ENCODE assay signal across 12 cellular contexts in genomic region chr15:81301385-81301784, GRCh38. TPM values are rescaled to one million over a fixed set of nuclear protein-coding genes. Genes with fewer than 3 reads are reported as not detected.
DNase-seq lines count a peak whose midpoint lies in the region; ATAC-seq, FAIRE-seq and TF ChIP-seq lines count a peak whose summit lies in the region.
"Had no signal": no experiment of that assay in that cellular context is flagged by ENCODE, and none has a peak within 500 bp of the region (broad histone marks: within the 10 kb centered on the region; RNA-seq: fewer than 3 reads in every experiment).

No MANE protein-coding gene starts in this region.

- H3K9me3 ChIP-seq in BLaER1 treated with 17β-estradiol and CSF1 and Interleukin-3, amounts not matched to agents 10 nM and 100 nM (replicated peaks in 1 of 11), result peaks cover 0 to 7% (median 0%) of the 10 kb centered on the region in 11 experiments; a peak in 1 of 22 replicates
- H3K9me3 ChIP-seq in neural progenitor cell (ENCODE audit: low read depth), result no peaks in the 10 kb centered on the region
- H3K9me3 ChIP-seq: thoracic aorta had no signal

- peaks cover 90% of the 10 kb centered on the region for H3K36me3 Mint-ChIP-seq in dendritic cell treated with granulocyte-macrophage colony-stimulating factor and Interleukin-4, amounts not matched to agents 40 ng/mL and 50 ng/mL, for 4 days (ENCODE audit: low read depth)
- H3K36me3 Mint-ChIP-seq in neural progenitor cell, result no peaks in the 10 kb centered on the region

- H3K4me1 Mint-ChIP-seq in dendritic cell treated with granulocyte-macrophage colony-stimulating factor and Interleukin-4, amounts not matched to agents 40 ng/mL and 50 ng/mL, for 4 days (ENCODE audit: low read depth), result peaks cover 95% of the 10 kb centered on the region
- peaks cover 18% of the 10 kb centered on the region for H3K4me1 Mint-ChIP-seq in neural progenitor cell

- no peaks in the 10 kb centered on the region for H3K79me2 ChIP-seq in neural progenitor cell (ENCODE audit: low read depth)

- H3K9ac ChIP-seq in BLaER1 treated with 17β-estradiol and CSF1 and Interleukin-3, amounts not matched to agents 10 nM and 100 nM, result no peak overlapping the region
- no peak overlapping the region for H3K9ac ChIP-seq in neural progenitor cell

- H4K20me1 ChIP-seq in BLaER1 treated with 17β-estradiol and CSF1 and Interleukin-3, amounts not matched to agents 10 nM and 100 nM, result peaks cover 0 to 27% (median 0%) of the 10 kb centered on the region in 11 experiments; a peak in 8 of 22 replicates
- no peaks in the 10 kb centered on the region for H4K20me1 ChIP-seq in neural progenitor cell (ENCODE audit: low read depth)

- intact Hi-C loops in dendritic cell treated with granulocyte-macrophage colony-stimulating factor and Interleukin-4, amounts not matched to agents 40 ng/mL and 50 ng/mL, for 4 days (cut with micrococcal nuclease), result loop anchor here (2.0 kb wide), 1 partner anchor 23 kb away; the partner anchor contains the start of gene STARD5

- no peak for DNase-seq in NCI-H2171 (lab: John Stamatoyannopoulos, UW)
- DNase-seq in HTR-8/SVneo (ENCODE audit: insufficient read length, low spot score), result no peak
- no peak for DNase-seq in neural progenitor cell (ENCODE audit: low spot score)
- DNase-seq in GM13977 (ENCODE audit: low spot score), result no peak
- DNase-seq: NCI-H1105 treated with DMSO at 0.1 percent for 48 hours, WERI-Rb-1 had no signal

- no peaks in the 10 kb centered on the region for H3K27me3 Mint-ChIP-seq in dendritic cell treated with granulocyte-macrophage colony-stimulating factor and Interleukin-4, amounts not matched to agents 40 ng/mL and 50 ng/mL, for 4 days
- peaks cover 8% of the 10 kb centered on the region for H3K27me3 Mint-ChIP-seq in neural progenitor cell (ENCODE audit: insufficient read depth, low read depth)

- in situ Hi-C loops in GM13977 (cut with MboI; ENCODE audit: low pct_unique_long_range_greater_than_20kb, low sequenced_read_pairs, unreplicated experiment), result no loop called here

- H3K27ac ChIP-seq in BLaER1 treated with 17β-estradiol and CSF1 and Interleukin-3, amounts not matched to agents 10 nM and 100 nM, result peak overlapping the region in 7 of 11 experiments; percentile 2 to 74 (median 27); a peak in 8 of 22 replicates
- no peak overlapping the region for H3K27ac ChIP-seq in neural progenitor cell
- H3K27ac ChIP-seq: WERI-Rb-1 had no signal

- peak overlapping the region; percentile 90 to 100 (median 98) for H3K4me2 ChIP-seq in BLaER1 treated with 17β-estradiol and CSF1 and Interleukin-3, amounts not matched to agents 10 nM and 100 nM
- H3K4me2 ChIP-seq in neural progenitor cell, result no peak overlapping the region

- ATAC-seq in GM18517 (IDR thresholded peaks at IDR 0.05; ENCODE audit: unreplicated experiment) (peak; percentile 17), HG03520 (IDR thresholded peaks at IDR 0.05; ENCODE audit: unreplicated experiment) (peak; percentile 9)

- H3K4me1 ChIP-seq in BLaER1 treated with 17β-estradiol and CSF1 and Interleukin-3, amounts not matched to agents 10 nM and 100 nM, result peaks cover 84 to 96% (median 88%) of the 10 kb centered on the region in 10 experiments
- H3K4me1 ChIP-seq in neural progenitor cell, result peaks cover 23% of the 10 kb centered on the region

- no peaks in the 10 kb centered on the region for H3K27me3 ChIP-seq in BLaER1 treated with 17β-estradiol and CSF1 and Interleukin-3, amounts not matched to agents 10 nM and 100 nM
- no peaks in the 10 kb centered on the region for H3K27me3 ChIP-seq in neural progenitor cell

- TF ChIP-seq CTCF in neural progenitor cell (IDR thresholded peaks at IDR 0.05) (no peak), GM13977 (IDR thresholded peaks at IDR 0.05; ENCODE audit: extremely low read depth, insufficient read depth, missing control alignments) (no peak)

- no peaks in the 10 kb centered on the region for H3K9me3 Mint-ChIP-seq in dendritic cell treated with granulocyte-macrophage colony-stimulating factor and Interleukin-4, amounts not matched to agents 40 ng/mL and 50 ng/mL, for 4 days
- no peaks in the 10 kb centered on the region for H3K9me3 Mint-ChIP-seq in neural progenitor cell

- H3F3A ChIP-seq in neural progenitor cell (ENCODE audit: low read depth), result peaks cover 8% of the 10 kb centered on the region

- FAIRE-seq in HTR-8/SVneo (lab: Jason Lieb, UNC), result no peak
- FAIRE-seq: H54 had no signal

- peaks cover 62 to 83% (median 70%) of the 10 kb centered on the region in 11 experiments for H3K36me3 ChIP-seq in BLaER1 treated with 17β-estradiol and CSF1 and Interleukin-3, amounts not matched to agents 10 nM and 100 nM
- no peaks in the 10 kb centered on the region for H3K36me3 ChIP-seq in neural progenitor cell
- H3K36me3 ChIP-seq: thoracic aorta, WERI-Rb-1 had no signal

- H3K4me3 ChIP-seq in BLaER1 treated with 17β-estradiol and CSF1 and Interleukin-3, amounts not matched to agents 10 nM and 100 nM, result peak overlapping the region in 8 of 10 experiments; percentile 59 to 77 (median 70); a peak in 13 of 20 replicates
- H3K4me3 ChIP-seq in neural progenitor cell, result no peak overlapping the region
- H3K4me3 ChIP-seq: thoracic aorta had no signal

- no peak overlapping the region for H2AFZ ChIP-seq in neural progenitor cell (replicated peaks)

- no peak overlapping the region for H3K4me3 Mint-ChIP-seq in dendritic cell treated with granulocyte-macrophage colony-stimulating factor and Interleukin-4, amounts not matched to agents 40 ng/mL and 50 ng/mL, for 4 days
- H3K4me3 Mint-ChIP-seq in neural progenitor cell, result no peak overlapping the region

- peak overlapping the region; percentile 94 for H3K27ac Mint-ChIP-seq in dendritic cell treated with granulocyte-macrophage colony-stimulating factor and Interleukin-4, amounts not matched to agents 40 ng/mL and 50 ng/mL, for 4 days
- H3K27ac Mint-ChIP-seq in neural progenitor cell, result no peak overlapping the region

RNA-seq across cellular contexts. Expression of gene STARD5, which starts 22.6 kb away (rescaled TPM):
- total RNA-seq in neural progenitor cell (ENCODE audit: low replicate concordance), result 7.2 and 8.5 TPM in 2 replicates
